Comparison of ENCODE assay signal across 23 cellular contexts in genomic region chr4:27714073-27714472, GRCh38.
DNase-seq lines count a peak whose midpoint lies in the region; ATAC-seq and TF ChIP-seq lines count a peak whose summit lies in the region.
"Had no signal": no experiment of that assay in that cellular context is flagged by ENCODE, and none has a peak within 500 bp of the region (broad histone marks: within the 10 kb centered on the region; RNA-seq: fewer than 3 reads in every experiment).

No MANE protein-coding gene starts in this region.

- DNase-seq in HT-29 (ENCODE audit: low spot score) (peak; percentile 15), NCI-H510A treated with DMSO at 0.1 percent for 48 hours (lab: John Stamatoyannopoulos, UW) (peak; percentile 45), astrocyte of the spinal cord (ENCODE audit: low read depth, low spot score) (peak; percentile 3), spleen (no peak)
- DNase-seq: ACHN; activated CD4-positive, alpha-beta T cell treated with anti-CD3 and anti-CD28 coated beads for 36 hours; activated T-cell treated with anti-CD3 and anti-CD28 coated beads, Interleukin-2, amount 50 U/mL, for 72 hours; body of pancreas; C1 segment of cervical spinal cord; heart left ventricle; HFFc6; left lung; midbrain had no signal

- no peaks in the 10 kb centered on the region for H3K36me3 ChIP-seq in ACC112 (ENCODE audit: insufficient read depth, low read length)
- no peaks in the 10 kb centered on the region for H3K36me3 ChIP-seq in spleen
- H3K36me3 ChIP-seq: heart left ventricle, left lung, vagina had no signal

- ATAC-seq in HG03159 (IDR thresholded peaks at IDR 0.05; ENCODE audit: unreplicated experiment), result no peak
- ATAC-seq in GM21737 (IDR thresholded peaks at IDR 0.05; ENCODE audit: unreplicated experiment), result no peak
- ATAC-seq in HG02759 (IDR thresholded peaks at IDR 0.05; ENCODE audit: unreplicated experiment), result no peak
- ATAC-seq: activated CD4-positive, alpha-beta T cell treated with anti-CD3 and anti-CD28 coated beads for 36 hours; activated T-cell treated with anti-CD3 and anti-CD28 coated beads, Interleukin-2, amount 50 U/mL, for 72 hours; body of pancreas; GM12878; heart left ventricle; K562; left lung; sciatic nerve; stimulated activated effector memory CD8-positive, alpha-beta T cell treated with anti-CD3 and anti-CD28 coated beads, Interleukin-12 subunit alpha, Interleukin-12 subunit beta, amount 100 ng/mL, for 72 hours had no signal

- H3K4me3 ChIP-seq in ACC112 (ENCODE audit: low read depth, low read length) (0 out of 2 replicates have a peak overlapping the region, but pooled peaks have one; percentile 2), astrocyte of the spinal cord (ENCODE audit: low read depth, low read length) (no peak overlapping the region), spleen (no peak overlapping the region)
- H3K4me3 ChIP-seq: body of pancreas, GM12878, heart left ventricle, K562, left lung, vagina had no signal

- H2AFZ ChIP-seq in ACC112 (ENCODE audit: low read length, unreplicated experiment), result no peak overlapping the region
- H2AFZ ChIP-seq: parathyroid adenoma had no signal

- peaks cover 0 to 7% (median 0%) of the 10 kb centered on the region in 8 donors for H3K9me3 ChIP-seq in spleen
- H3K9me3 ChIP-seq: body of pancreas, heart left ventricle, left lung, vagina had no signal

- WGBS in spleen, 5 donors, result 31 to 74% (median 51%) methylated on average over 1 of the region's 1 CpG

- H3K4me1 ChIP-seq in ACC112 (ENCODE audit: control insufficient read depth, insufficient read depth, low read length, unreplicated experiment) (no peaks in the 10 kb centered on the region), spleen (no peaks in the 10 kb centered on the region)
- H3K4me1 ChIP-seq: body of pancreas, heart left ventricle, left lung, parathyroid adenoma, vagina had no signal

- TF ChIP-seq CTCF in astrocyte of the spinal cord (IDR thresholded peaks at IDR 0.05; ENCODE audit: low read depth, low read length), result no peak
- no peak for TF ChIP-seq CTCF in spleen (IDR thresholded peaks at IDR 0.05 in 8 of 11, conservative IDR thresholded peaks at IDR 0.05 in 3 of 11)

- TF ChIP-seq POLR2A in spleen (IDR thresholded peaks at IDR 0.05), result no peak

- no peak overlapping the region for H3K27ac ChIP-seq in ACC112 (ENCODE audit: low read depth, low read length)
- H3K27ac ChIP-seq in spleen, result no peak overlapping the region
- H3K27ac ChIP-seq: body of pancreas, heart left ventricle, left lung, parathyroid adenoma, vagina had no signal

- in situ Hi-C loops in astrocyte of the spinal cord (cut with HindIII; ENCODE audit: low sequenced_read_pairs), result no loop called here

- intact Hi-C loops in spleen (cut with DNase I; ENCODE audit: low total_unique reads), result no loop called here

- no peaks in the 10 kb centered on the region for H3K27me3 ChIP-seq in ACC112 (ENCODE audit: insufficient read depth, low read length)
- no peaks in the 10 kb centered on the region for H3K27me3 ChIP-seq in spleen (replicated peaks in 1 of 7)
- H3K27me3 ChIP-seq: body of pancreas, heart left ventricle, left lung, vagina had no signal

- no peaks in the 10 kb centered on the region for H3K79me2 ChIP-seq in ACC112 (ENCODE audit: control insufficient read depth, insufficient read depth, low read length, unreplicated experiment)
- H3K79me2 ChIP-seq: parathyroid adenoma had no signal
